ENCODE assay signal across 8 cellular contexts in the genomic region with DNA sequence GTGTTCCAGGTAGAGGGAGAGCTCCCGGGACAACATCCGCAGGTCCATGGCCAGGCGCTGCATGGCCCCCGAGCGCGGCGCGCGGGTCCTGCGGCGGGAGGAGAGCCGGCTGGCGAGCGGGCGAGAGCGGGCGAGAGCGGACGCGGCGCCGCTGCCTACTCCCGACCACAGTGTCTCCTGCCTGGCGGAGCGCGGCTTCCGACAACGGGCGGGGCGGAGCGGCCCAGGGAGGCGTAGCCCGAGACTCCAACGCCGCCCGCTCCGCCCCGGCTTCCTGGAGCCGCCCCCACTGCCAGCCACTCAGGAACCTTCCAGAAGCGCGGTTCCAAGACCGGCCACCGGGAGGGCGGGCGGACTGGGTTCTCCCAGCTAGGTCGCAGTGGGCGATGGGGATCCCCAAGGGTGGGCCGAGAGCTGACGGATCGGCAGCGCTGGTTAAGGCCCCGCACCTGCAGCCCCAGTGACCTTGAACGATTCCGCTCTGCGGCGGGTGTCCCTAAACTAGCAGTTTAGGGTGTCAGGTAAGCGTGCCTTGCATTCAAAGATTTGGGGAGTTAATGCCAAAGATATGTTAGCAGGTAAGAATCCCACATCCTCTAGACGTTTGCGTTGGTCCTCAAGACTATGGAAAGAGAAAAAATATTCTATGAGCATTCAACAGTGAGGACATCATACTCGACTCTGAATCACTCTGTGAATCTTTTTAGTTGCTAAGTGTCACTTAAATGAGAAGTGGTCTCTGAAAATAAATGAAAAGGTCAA. TPM values are rescaled to one million over a fixed set of nuclear protein-coding genes. Genes with fewer than 3 reads are reported as not detected.
DNase-seq lines count a peak whose midpoint lies in the region; ATAC-seq and TF ChIP-seq lines count a peak whose summit lies in the region.

A gene with protein sequence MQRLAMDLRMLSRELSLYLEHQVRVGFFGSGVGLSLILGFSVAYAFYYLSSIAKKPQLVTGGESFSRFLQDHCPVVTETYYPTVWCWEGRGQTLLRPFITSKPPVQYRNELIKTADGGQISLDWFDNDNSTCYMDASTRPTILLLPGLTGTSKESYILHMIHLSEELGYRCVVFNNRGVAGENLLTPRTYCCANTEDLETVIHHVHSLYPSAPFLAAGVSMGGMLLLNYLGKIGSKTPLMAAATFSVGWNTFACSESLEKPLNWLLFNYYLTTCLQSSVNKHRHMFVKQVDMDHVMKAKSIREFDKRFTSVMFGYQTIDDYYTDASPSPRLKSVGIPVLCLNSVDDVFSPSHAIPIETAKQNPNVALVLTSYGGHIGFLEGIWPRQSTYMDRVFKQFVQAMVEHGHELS (minus strand): TSS at position 172 of the 762 bp plus-strand sequence. CDS start 109 bp downstream, at position 63.

- peaks cover 9% of the 10 kb centered on the region for H3K4me1 Mint-ChIP-seq in progenitor cell of endocrine pancreas (ENCODE audit: low read depth)

- intact Hi-C loops in left cardiac atrium (cut with DNase I) = loop anchor here in 1 of 2 donors (10.0 kb wide), 1 partner anchor 100 kb away; a partner anchor contains a TSS

- DNase-seq in NCI-H1417 (lab: John Stamatoyannopoulos, UW) (peak; percentile 89 to 96 (median 96)), T follicular helper cell (ENCODE audit: low read depth) (peak; percentile 89), left cardiac atrium (peak; percentile 96), progenitor cell of endocrine pancreas (ENCODE audit: low spot score, unreplicated experiment) (peak; percentile 87), ureter (ENCODE audit: low spot score) (peak; percentile 94)

- no peaks in the 10 kb centered on the region for H3K27me3 Mint-ChIP-seq in progenitor cell of endocrine pancreas

- no peak within 1 kb of the TSS for H3K27ac ChIP-seq in adipose tissue (ENCODE audit: low read depth, low read length)

- TF ChIP-seq CTCF in GM12874 (IDR thresholded peaks at IDR 0.05; ENCODE audit: insufficient read depth, low read depth, low read length) = peak; percentile 35; the same call in 1 of the 2 replicates
- peak; percentile 30 for TF ChIP-seq CTCF in progenitor cell of endocrine pancreas (IDR thresholded peaks at IDR 0.05; ENCODE audit: unreplicated experiment)

- WGBS in adipose tissue, 3 donors = 1 to 2% (median 2%) methylated on average over 45 to 60 of the region's 60 CpGs

- ATAC-seq in HG02759 (IDR thresholded peaks at IDR 0.05; ENCODE audit: unreplicated experiment) = peak; percentile 96
- ATAC-seq in left cardiac atrium = peak; percentile 99 to 100

- peak within 1 kb of the TSS; percentile 85 for H3K4me3 Mint-ChIP-seq in progenitor cell of endocrine pancreas (ENCODE audit: low read depth)

- H3K9me3 Mint-ChIP-seq in progenitor cell of endocrine pancreas (ENCODE audit: low read depth) = peaks cover 4% of the 10 kb centered on the region

- H3K36me3 Mint-ChIP-seq in progenitor cell of endocrine pancreas (ENCODE audit: insufficient read depth) = peaks cover 9% of the 10 kb centered on the region

- peak within 1 kb of the TSS; percentile 94 for H3K27ac Mint-ChIP-seq in progenitor cell of endocrine pancreas

RNA-seq across cellular contexts. Expression of the gene that starts here (rescaled TPM):
- 10 to 100 TPM in 2 of 3 donors, 1 to 10 TPM in 1; 9.7 to 18.0 (median 11.6) TPM for polyA plus RNA-seq in adipose tissue
- 1 to 10 TPM; 6.6 to 8.7 TPM for total RNA-seq in left cardiac atrium
- 19.8 and 21.1 TPM in 2 replicates for total RNA-seq in progenitor cell of endocrine pancreas
- 16.5 TPM for total RNA-seq in ureter
